8 cellular contexts compared by ENCODE assay signal in the genomic region with DNA sequence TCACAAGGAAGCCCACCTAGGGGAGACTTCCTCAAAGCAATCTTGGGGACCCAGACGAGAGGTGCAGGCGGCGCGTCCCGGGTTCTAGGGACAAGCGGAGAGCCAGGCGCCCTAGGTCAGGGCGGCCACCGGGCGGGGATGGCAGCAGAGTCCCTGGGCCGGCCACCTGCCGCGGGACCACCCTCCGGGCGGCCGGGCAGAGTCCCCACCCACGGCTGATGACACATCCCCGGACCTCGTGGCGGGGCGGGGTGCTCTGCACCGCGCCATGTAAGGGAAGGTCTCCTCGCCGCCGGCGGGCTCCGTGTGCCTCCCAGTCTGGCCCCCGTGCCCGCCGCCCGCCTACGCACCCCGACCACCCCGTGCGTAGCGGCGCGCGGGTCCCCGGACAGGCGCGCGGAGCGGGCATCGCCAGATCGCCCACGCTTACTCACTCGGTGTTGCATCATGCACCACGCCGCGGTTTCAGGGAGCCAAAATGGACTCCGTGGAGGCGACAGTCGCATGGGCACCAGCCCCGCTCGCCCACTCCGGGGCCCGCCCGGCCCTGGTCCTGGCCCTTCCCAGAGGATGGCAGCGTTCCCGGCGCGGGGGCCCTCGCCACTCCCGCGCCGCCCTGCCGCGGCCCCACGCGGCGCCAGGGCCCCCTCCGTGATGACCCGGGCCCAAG. TPM values are rescaled to one million over a fixed set of nuclear protein-coding genes. Genes with fewer than 3 reads are reported as not detected.
DNase-seq lines count a peak whose midpoint lies in the region; ATAC-seq and TF ChIP-seq lines count a peak whose summit lies in the region.

No MANE protein-coding gene starts in this region.

- peak in 1 of 2 donors; percentile 58 for TF ChIP-seq POLR2A in thyroid gland (IDR thresholded peaks at IDR 0.05)

- WGBS in thyroid gland, 2 donors = 1% methylated on average over 16 of the region's 75 CpGs; no CpG with 5 or more reads in 1 of the 2 donors

- no peaks in the 10 kb centered on the region for H3K36me3 ChIP-seq in osteoblast (ENCODE audit: insufficient read depth, low read length)
- no peaks in the 10 kb centered on the region for H3K36me3 ChIP-seq in thyroid gland

- TF ChIP-seq CTCF in foreskin keratinocyte (conservative IDR thresholded peaks at IDR 0.05) (no peak), osteoblast (IDR thresholded peaks at IDR 0.05; ENCODE audit: extremely low read depth, low read depth, low read length) (no peak), thyroid gland (IDR thresholded peaks at IDR 0.05) (no peak)

- H4K20me1 ChIP-seq in osteoblast (ENCODE audit: insufficient read depth, low read length) = peaks cover 23% of the 10 kb centered on the region

- peak overlapping the region; percentile 81 for H3K4me3 ChIP-seq in osteoblast (ENCODE audit: insufficient read depth, low read length)
- peak overlapping the region; percentile 7 to 74 (median 69) for H3K4me3 ChIP-seq in thyroid gland (replicated peaks in 1 of 3)

- H2AFZ ChIP-seq in osteoblast (ENCODE audit: low read length) = peak overlapping the region; percentile 48

- H3K9me3 ChIP-seq in osteoblast (ENCODE audit: low read depth, low read length) (no peaks in the 10 kb centered on the region), thyroid gland (no peaks in the 10 kb centered on the region)

- intact Hi-C loops in thyroid gland (cut with DNase I) = loop anchor here (5.0 kb wide), 1 partner anchor 517 kb away; no protein-coding TSS in a partner anchor

- peaks cover 36% of the 10 kb centered on the region for H3K4me1 ChIP-seq in foreskin keratinocyte
- H3K4me1 ChIP-seq in osteoblast (ENCODE audit: insufficient read depth, low read length) = peaks cover 26% of the 10 kb centered on the region
- H3K4me1 ChIP-seq in thyroid gland = peaks cover 0 to 10% of the 10 kb centered on the region in 2 donors

- H3K27me3 ChIP-seq in foreskin keratinocyte (no peaks in the 10 kb centered on the region), osteoblast (ENCODE audit: insufficient read depth, low read length) (no peaks in the 10 kb centered on the region), thyroid gland (no peaks in the 10 kb centered on the region)

- peak overlapping the region; percentile 89 for H3K4me2 ChIP-seq in osteoblast (ENCODE audit: insufficient read depth, low read length)

- H3K79me2 ChIP-seq in osteoblast (ENCODE audit: insufficient read depth, low read length) = peaks cover 55% of the 10 kb centered on the region

- DNase-seq in AG20443 (ENCODE audit: low spot score) (peak; percentile 79), RKO (ENCODE audit: low spot score) (peak; percentile 72), activated gamma-delta T cell treated with Interleukin-2 at 50 U/mL for 16 hours (peak; percentile 48), foreskin keratinocyte (no peak), osteoblast (ENCODE audit: insufficient read length, low spot score, missing footprints) (peak; percentile 96), thyroid gland (peak; percentile 58 to 64)

- H3K27ac ChIP-seq in foreskin keratinocyte (peak overlapping the region; percentile 70), osteoblast (ENCODE audit: low read depth, low read length) (peak overlapping the region; percentile 97), thyroid gland (peak overlapping the region; percentile 53 to 84 (median 69))

- ATAC-seq in GM18907 (IDR thresholded peaks at IDR 0.05; ENCODE audit: unreplicated experiment) = peak; percentile 53
- peak; percentile 33 for ATAC-seq in HG03097 (IDR thresholded peaks at IDR 0.05; ENCODE audit: low FRiP score, unreplicated experiment)
- peak; percentile 23 for ATAC-seq in foreskin keratinocyte

RNA-seq across cellular contexts. Expression of a gene that starts 0.6 kb away (rescaled TPM):
- total RNA-seq in foreskin keratinocyte (69.8 and 76.2 TPM in 2 replicates), osteoblast (24.2 and 25.7 TPM in 2 replicates), thyroid gland (10 to 100 TPM; 12.9 to 31.2 (median 22.5) TPM)
- polyA plus RNA-seq in foreskin keratinocyte = 20.2 and 25.3 TPM in 2 replicates

Comparison
In these comparisons a context has a peak if more than half of its experiments do, and no peak if none do; other contexts are left out.
1. DNase-seq: peak in AG20443 (single experiment), RKO (single experiment), activated gamma-delta T cell treated with Interleukin-2 at 50 U/mL for 16 hours (single experiment), osteoblast (single experiment) and thyroid gland (2 of 2); none in foreskin keratinocyte (0 of 2).
2. Peak in every context shown above with its lines, with median percentiles within 50 percentile points of each other: ATAC-seq and H3K27ac ChIP-seq.